ENCODE assay signal across 23 cellular contexts in genomic region chr1:88239205-88239604, GRCh38.
"Had no signal": no experiment of that assay in that cellular context is flagged by ENCODE, and none has a peak within 500 bp of the region (broad histone marks: within the 10 kb centered on the region; RNA-seq: fewer than 3 reads in every experiment).

No MANE protein-coding gene starts in this region.

- H3K9me3 ChIP-seq: adrenal gland had no signal

- H3K36me3 Mint-ChIP-seq: activated naive CD8-positive, alpha-beta T cell treated with anti-CD3 and anti-CD28 coated beads, Interleukin-2, amount 10 ng/mL, durations not matched to agents 7 days and 5 days had no signal

- H2AFZ ChIP-seq: PC-9 had no signal

- H3K4me2 ChIP-seq: PC-9 had no signal

- DNase-seq: activated CD4-positive, alpha-beta T cell treated with anti-CD3 and anti-CD28 coated beads for 48 hours; activated CD4-positive, alpha-beta T cell treated with anti-CD3 and anti-CD28 coated beads, Interleukin-2, amount 50 U/mL, for 4 hours; activated CD4-positive, CD25-positive, alpha-beta regulatory T cell treated with anti-CD3 and anti-CD28 coated beads, Interleukin-2, amount 50 U/mL, for 72 hours; activated CD8-positive, alpha-beta memory T cell treated with anti-CD3 and anti-CD28 coated beads, Interleukin-2, amount 50 U/mL, for 48 hours; activated CD8-positive, alpha-beta T cell treated with anti-CD3 and anti-CD28 coated beads, Interleukin-2, amount 10 ng/mL, durations not matched to agents 7 days and 5 days; activated naive CD4-positive, alpha-beta T cell treated with anti-CD3 and anti-CD28 coated beads, Interleukin-2, amount 50 U/mL, for 16 hours; activated naive CD8-positive, alpha-beta T cell treated with anti-CD3 and anti-CD28 coated beads, Interleukin-2, amount 10 ng/mL, durations not matched to agents 7 days and 5 days; activated T-cell treated with anti-CD3 and anti-CD28 coated beads, Interleukin-2, amount 50 U/mL, for 1 hour; adrenal gland; anterior cingulate cortex; cerebellar nuclear complex; Kasumi-1; KBM-7; NCI-H1092; NCI-H1417; NCI-H1930; NCI-H345; NCI-H510A; PC-9; RPMI8226; SW 1271 had no signal

- H3K4me1 ChIP-seq: adrenal gland had no signal

- H3K4me3 ChIP-seq: adrenal gland, PC-9, SK-N-MC had no signal

- H3K4me1 Mint-ChIP-seq: activated naive CD8-positive, alpha-beta T cell treated with anti-CD3 and anti-CD28 coated beads, Interleukin-2, amount 10 ng/mL, durations not matched to agents 7 days and 5 days had no signal

- H3K27ac ChIP-seq: adrenal gland, PC-9, SK-N-MC had no signal

- H3K27ac Mint-ChIP-seq: activated CD8-positive, alpha-beta T cell treated with anti-CD3 and anti-CD28 coated beads, Interleukin-2, amount 10 ng/mL, durations not matched to agents 7 days and 5 days; activated naive CD8-positive, alpha-beta T cell treated with anti-CD3 and anti-CD28 coated beads, Interleukin-2, amount 10 ng/mL, durations not matched to agents 7 days and 5 days; WTC11 had no signal

- H3K27me3 Mint-ChIP-seq: activated naive CD8-positive, alpha-beta T cell treated with anti-CD3 and anti-CD28 coated beads, Interleukin-2, amount 10 ng/mL, durations not matched to agents 7 days and 5 days had no signal

- H3K4me3 Mint-ChIP-seq: activated CD8-positive, alpha-beta T cell treated with anti-CD3 and anti-CD28 coated beads, Interleukin-2, amount 10 ng/mL, durations not matched to agents 7 days and 5 days; activated naive CD8-positive, alpha-beta T cell treated with anti-CD3 and anti-CD28 coated beads, Interleukin-2, amount 10 ng/mL, durations not matched to agents 7 days and 5 days; WTC11 had no signal

- H3K27me3 ChIP-seq: adrenal gland had no signal

- H3K36me3 ChIP-seq: adrenal gland had no signal
